Comparison of ENCODE assay signal across 17 cellular contexts in the genomic region with DNA sequence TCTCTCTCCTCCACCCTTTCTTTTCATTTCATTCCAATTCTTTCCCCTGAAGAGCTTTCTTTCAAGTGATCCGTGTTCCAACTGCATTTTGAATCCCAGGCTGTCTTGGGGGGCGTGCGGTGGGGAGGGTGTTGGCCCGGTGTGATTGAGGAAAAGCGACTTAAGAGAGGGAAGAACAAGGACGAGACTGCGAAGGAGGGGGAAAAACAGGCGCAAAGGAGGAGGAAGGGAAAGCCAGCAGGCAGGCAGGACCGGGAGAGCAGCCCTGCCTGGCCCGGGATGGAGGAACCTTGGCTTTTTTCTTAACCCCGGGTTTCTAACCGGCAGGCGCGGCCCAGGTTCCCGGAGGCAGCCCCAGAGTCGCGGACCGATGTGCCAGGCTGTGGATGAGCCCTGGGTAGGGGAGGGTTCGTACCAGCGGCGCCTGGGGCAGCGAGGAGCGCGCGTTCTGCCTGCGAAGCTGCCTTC. TPM values are rescaled to one million over a fixed set of nuclear protein-coding genes. Genes with fewer than 3 reads are reported as not detected.
DNase-seq lines count a peak whose midpoint lies in the region; ATAC-seq, FAIRE-seq and TF ChIP-seq lines count a peak whose summit lies in the region.
"Had no signal": no experiment of that assay in that cellular context is flagged by ENCODE, and none has a peak within 500 bp of the region (broad histone marks: within the 10 kb centered on the region; RNA-seq: fewer than 3 reads in every experiment).

No MANE protein-coding gene starts in this region.

- WGBS in HepG2 (ENCODE audit: low lambda C conversion rate): 13% methylated on average over 12 of the region's 26 CpGs

- H3K9me3 Mint-ChIP-seq in CD8-positive, alpha-beta T cell: peaks cover 2% of the 10 kb centered on the region
- peaks cover 0 to 7% (median 3%) of the 10 kb centered on the region in 3 donors for H3K9me3 Mint-ChIP-seq in T-cell

- no peak for TF ChIP-seq CTCF in CD8-positive, alpha-beta T cell (IDR thresholded peaks at IDR 0.05)
- no peak for TF ChIP-seq CTCF in HepG2 (CRISPR knock-in tag; IDR thresholded peaks at IDR 0.05)

- ATAC-seq in CD8-positive, alpha-beta T cell: no peak
- ATAC-seq in T-cell (replicated peaks in 1 of 4): no peak
- no peak for ATAC-seq in HepG2
- ATAC-seq: right lobe of liver had no signal

- FAIRE-seq in HepG2 (lab: Jason Lieb, UNC): no peak

- H3K9ac ChIP-seq in HepG2 (ENCODE audit: insufficient read depth, low read depth, low read length): no peak overlapping the region

- no peak for TF ChIP-seq RAD21 in HepG2 (CRISPR knock-in tag; IDR thresholded peaks at IDR 0.05)

- no peaks in the 10 kb centered on the region for H3K36me3 ChIP-seq in CD8-positive, alpha-beta T cell (ENCODE audit: insufficient read depth, low read length)
- H3K36me3 ChIP-seq in HepG2 (replicated peaks in 1 of 2; ENCODE audit: control insufficient read depth in 1 of 2, insufficient read depth in 2 of 2, low read length in 2 of 2): no peaks in the 10 kb centered on the region
- H3K36me3 ChIP-seq: right lobe of liver, vagina had no signal

- no TSS peak for BruUV-seq in HepG2 (replicated peaks; lab: Mats Ljungman, UMichigan)

- H3K4me1 ChIP-seq in CD8-positive, alpha-beta T cell (ENCODE audit: insufficient read depth, low read length): peaks cover 23% of the 10 kb centered on the region
- no peaks in the 10 kb centered on the region for H3K4me1 ChIP-seq in HepG2 (ENCODE audit: insufficient read depth, low read length)

- H3K4me2 ChIP-seq in HepG2 (ENCODE audit: low read depth, low read length): no peak overlapping the region

- H3K4me3 Mint-ChIP-seq in CD8-positive, alpha-beta T cell: peak overlapping the region; percentile 65
- H3K4me3 Mint-ChIP-seq in T-cell: peak overlapping the region in 2 of 3 donors; percentile 31 to 76

- no peak for TF ChIP-seq POLR2A in HepG2 (IDR thresholded peaks at IDR 0.05; ENCODE audit: insufficient read depth in 1 of 2, low read depth in 2 of 2, low read length in 2 of 2)

- no peak overlapping the region for H3K4me3 ChIP-seq in CD8-positive, alpha-beta T cell (ENCODE audit: low read depth, low read length)
- H3K4me3 ChIP-seq in HepG2 (replicated peaks in 1 of 3; ENCODE audit: insufficient read depth in 1 of 3, low read depth in 2 of 3, low read length in 3 of 3): no peak overlapping the region
- H3K4me3 ChIP-seq: right lobe of liver had no signal

- no peak overlapping the region for H3K27ac ChIP-seq in CD8-positive, alpha-beta T cell (ENCODE audit: low read depth, low read length)
- no peak overlapping the region for H3K27ac ChIP-seq in HepG2 (ENCODE audit: extremely low read length, insufficient read depth, low read length)
- H3K27ac ChIP-seq: right lobe of liver, vagina, VCaP had no signal

- peaks cover 28% of the 10 kb centered on the region for H3K27me3 ChIP-seq in CD8-positive, alpha-beta T cell (ENCODE audit: insufficient read depth, low read length)
- peaks cover 2 to 53% of the 10 kb centered on the region in 2 experiments for H3K27me3 ChIP-seq in HepG2 (ENCODE audit: control insufficient read depth in 1 of 2, insufficient read depth in 2 of 2, low read length in 2 of 2)

- intact Hi-C loops in CD8-positive, alpha-beta T cell (cut with DNase I, micrococcal nuclease): no loop called here
- intact Hi-C loops in HepG2 (cut with micrococcal nuclease; ENCODE audit: unreplicated experiment): no loop called here

- no peak overlapping the region for H3K27ac Mint-ChIP-seq in CD8-positive, alpha-beta T cell
- H3K27ac Mint-ChIP-seq in T-cell: no peak overlapping the region
- H3K27ac Mint-ChIP-seq: activated naive CD4-positive, alpha-beta T cell treated with anti-CD3 and anti-CD28 coated beads for 36 hours had no signal

- H3K79me2 ChIP-seq in HepG2 (ENCODE audit: insufficient read depth, low read length): no peaks in the 10 kb centered on the region

- H2AFZ ChIP-seq in HepG2 (ENCODE audit: low read length): no peak overlapping the region

- no peaks in the 10 kb centered on the region for H3K9me3 ChIP-seq in CD8-positive, alpha-beta T cell (ENCODE audit: low read length)
- H3K9me3 ChIP-seq in HepG2 (ENCODE audit: low read length): no peaks in the 10 kb centered on the region
- H3K9me3 ChIP-seq: right lobe of liver, vagina had no signal

- DNase-seq in NCI-H2196 (lab: John Stamatoyannopoulos, UW; ENCODE audit: unreplicated experiment) (peak; percentile 52), NCI-H2196 treated with DMSO at 0.1 percent for 48 hours (lab: John Stamatoyannopoulos, UW; ENCODE audit: unreplicated experiment) (no peak), T-cell (no peak), iPS-NIHi7 (ENCODE audit: extremely low spot score) (peak; percentile 35), LoVo (ENCODE audit: low spot score) (no peak), HepG2 (ENCODE audit: low spot score) (no peak)
- no peak for DNase-seq in CD8-positive, alpha-beta T cell
- no peak for DNase-seq in stimulated activated CD4-positive, alpha-beta T cell treated with anti-CD3 and anti-CD28 coated beads, Interleukin-1b, Interleukin-23, amount 100 ng/mL, for 48 hours
- DNase-seq: activated naive CD4-positive, alpha-beta T cell treated with anti-CD3 and anti-CD28 coated beads for 36 hours; effector memory CD4-positive, alpha-beta T cell; head of caudate nucleus; NCI-H1105; right lobe of liver had no signal

- CTCF ChIA-PET in CD8-positive, alpha-beta T cell (lab: Charles Lee): no interaction called here
- CTCF ChIA-PET in T-cell (lab: Charles Lee): interaction anchor here in 1 of 2 donors (0.6 kb wide), 1 partner anchor 26 kb away, joined by 4 read pairs; no protein-coding TSS in a partner anchor
- CTCF ChIA-PET in HepG2 (lab: Yijun Ruan, JAX; ENCODE audit: low intra/inter-chr PET ratio, low total read pairs): no interaction called here

- no peaks in the 10 kb centered on the region for H3K36me3 Mint-ChIP-seq in CD8-positive, alpha-beta T cell
- H3K36me3 Mint-ChIP-seq in T-cell: no peaks in the 10 kb centered on the region

- in situ Hi-C loops in HepG2 (cut with HindIII; ENCODE audit: extremely low pct_ligation_motif_present, low pct_unique_long_range_greater_than_20kb): no loop called here

- TF ChIP-seq EP300 in HepG2 (IDR thresholded peaks at IDR 0.05; ENCODE audit: low read depth in 2 of 2, low read length in 2 of 2) (no peak), HepG2 (CRISPR knock-in tag; IDR thresholded peaks at IDR 0.05; ENCODE audit: borderline replicate concordance) (no peak)

- H3K27me3 Mint-ChIP-seq in CD8-positive, alpha-beta T cell (ENCODE audit: low read depth): peaks cover 66% of the 10 kb centered on the region
- H3K27me3 Mint-ChIP-seq in T-cell: peaks cover 62 to 76% of the 10 kb centered on the region in 2 donors

- POLR2A ChIA-PET in CD8-positive, alpha-beta T cell (lab: Charles Lee): no interaction called here
- POLR2A ChIA-PET in T-cell (lab: Charles Lee): no interaction called here
- POLR2A ChIA-PET in HepG2 (lab: Yijun Ruan, JAX): no interaction called here

- H3K4me1 Mint-ChIP-seq in CD8-positive, alpha-beta T cell (ENCODE audit: low read depth): peaks cover 22% of the 10 kb centered on the region
- H3K4me1 Mint-ChIP-seq in T-cell: peaks cover 22 to 27% (median 25%) of the 10 kb centered on the region in 3 donors

- H4K20me1 ChIP-seq in HepG2 (ENCODE audit: insufficient read depth, low read length): no peaks in the 10 kb centered on the region

TF ChIP-seq in HepG2, 621 proteins besides CTCF, POLR2A, EP300 and RAD21 (continues in another document):
- TF ChIP-seq DR1 (CRISPR knock-in tag; IDR thresholded peaks at IDR 0.05) (no peak), KLF13 (CRISPR knock-in tag; IDR thresholded peaks at IDR 0.05) (no peak), ZNF747 (CRISPR knock-in tag; IDR thresholded peaks at IDR 0.05; ENCODE audit: borderline replicate concordance) (no peak), ELF4 (CRISPR knock-in tag; IDR thresholded peaks at IDR 0.05; ENCODE audit: borderline replicate concordance) (no peak), SMAD3 (CRISPR knock-in tag; IDR thresholded peaks at IDR 0.05) (no peak)
- TF ChIP-seq, protein P1, sequence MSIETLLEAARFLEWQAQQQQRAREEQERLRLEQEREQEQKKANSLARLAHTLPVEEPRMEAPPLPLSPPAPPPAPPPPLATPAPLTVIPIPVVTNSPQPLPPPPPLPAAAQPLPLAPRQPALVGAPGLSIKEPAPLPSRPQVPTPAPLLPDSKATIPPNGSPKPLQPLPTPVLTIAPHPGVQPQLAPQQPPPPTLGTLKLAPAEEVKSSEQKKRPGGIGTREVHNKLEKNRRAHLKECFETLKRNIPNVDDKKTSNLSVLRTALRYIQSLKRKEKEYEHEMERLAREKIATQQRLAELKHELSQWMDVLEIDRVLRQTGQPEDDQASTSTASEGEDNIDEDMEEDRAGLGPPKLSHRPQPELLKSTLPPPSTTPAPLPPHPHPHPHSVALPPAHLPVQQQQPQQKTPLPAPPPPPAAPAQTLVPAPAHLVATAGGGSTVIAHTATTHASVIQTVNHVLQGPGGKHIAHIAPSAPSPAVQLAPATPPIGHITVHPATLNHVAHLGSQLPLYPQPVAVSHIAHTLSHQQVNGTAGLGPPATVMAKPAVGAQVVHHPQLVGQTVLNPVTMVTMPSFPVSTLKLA (IDR thresholded peaks at IDR 0.05): no peak

RNA-seq across cellular contexts. Expression of a gene that starts 1.3 kb away (rescaled TPM):
- not detected for total RNA-seq in CD8-positive, alpha-beta T cell
- not detected for total RNA-seq in T-cell
- not detected in 2 replicates for total RNA-seq in HepG2 (2016; rRNA removed; fragmentation: Illumina TruSeq; extraction: Trizol)
- total RNA-seq in HepG2 (2016; cell fraction: cytosol; rRNA removed; fragmentation: Illumina TruSeq; extraction: Trizol; ENCODE audit: low read depth): not detected in 2 replicates
- not detected in 2 replicates for total RNA-seq in HepG2 (2016; cell fraction: insoluble cytoplasmic fraction; rRNA removed; fragmentation: Illumina TruSeq; extraction: Trizol)
- not detected in 2 replicates for total RNA-seq in HepG2 (2016; cell fraction: membrane; rRNA removed; fragmentation: Illumina TruSeq; extraction: Trizol)
- total RNA-seq in HepG2 (2016; cell fraction: nucleus; rRNA removed; fragmentation: Illumina TruSeq; extraction: Trizol): not detected in 2 replicates
- not detected in 2 replicates for polyA plus RNA-seq in HepG2 (2011; rRNA removed)
- not detected in 2 replicates for polyA plus RNA-seq in HepG2 (2011; cell fraction: cytosol; rRNA removed)
- not detected in 2 replicates for polyA plus RNA-seq in HepG2 (2011; cell fraction: nucleus; rRNA removed)
- not detected in 2 replicates for polyA plus RNA-seq in HepG2 (2012)
- not detected in 2 replicates for polyA plus RNA-seq in HepG2 (2016; cell fraction: cytosol; fragmentation: Illumina TruSeq; extraction: Trizol; ENCODE audit: low read depth)
- not detected in 2 replicates for polyA plus RNA-seq in HepG2 (2016; cell fraction: insoluble cytoplasmic fraction; fragmentation: Illumina TruSeq; extraction: Trizol; ENCODE audit: low read depth)
- not detected in 2 replicates for polyA plus RNA-seq in HepG2 (2016; cell fraction: membrane; fragmentation: Illumina TruSeq; extraction: Trizol; ENCODE audit: low read depth)
- not detected in 2 replicates for polyA plus RNA-seq in HepG2 (2016; cell fraction: nucleus; fragmentation: Illumina TruSeq; extraction: Trizol; ENCODE audit: insufficient read depth, low read depth)
- polyA minus RNA-seq in HepG2 (2011; rRNA and poly(A)+ RNA removed; ENCODE audit: low replicate concordance): not detected in 2 replicates
- not detected in 2 replicates for polyA minus RNA-seq in HepG2 (2011; cell fraction: cytosol; rRNA and poly(A)+ RNA removed)
- polyA minus RNA-seq in HepG2 (2011; cell fraction: nucleus; rRNA and poly(A)+ RNA removed): not detected in 2 replicates
- total RNA-seq: activated naive CD4-positive, alpha-beta T cell treated with anti-CD3 and anti-CD28 coated beads for 36 hours; mononuclear cell; RPMI7951 had no signal

Comparison
In these comparisons a context has a peak if more than half of its experiments do, and no peak if none do; other contexts are left out.
1. DNase-seq: peak in NCI-H2196 (single experiment) and iPS-NIHi7 (single experiment); none in NCI-H2196 treated with DMSO at 0.1 percent for 48 hours (single experiment), CD8-positive, alpha-beta T cell (0 of 7), T-cell (0 of 34), LoVo (single experiment), stimulated activated CD4-positive, alpha-beta T cell treated with anti-CD3 and anti-CD28 coated beads, Interleukin-1b, Interleukin-23, amount 100 ng/mL, for 48 hours (single experiment) and HepG2 (single experiment).